1 cellular context compared by ENCODE assay signal in the genomic region with DNA sequence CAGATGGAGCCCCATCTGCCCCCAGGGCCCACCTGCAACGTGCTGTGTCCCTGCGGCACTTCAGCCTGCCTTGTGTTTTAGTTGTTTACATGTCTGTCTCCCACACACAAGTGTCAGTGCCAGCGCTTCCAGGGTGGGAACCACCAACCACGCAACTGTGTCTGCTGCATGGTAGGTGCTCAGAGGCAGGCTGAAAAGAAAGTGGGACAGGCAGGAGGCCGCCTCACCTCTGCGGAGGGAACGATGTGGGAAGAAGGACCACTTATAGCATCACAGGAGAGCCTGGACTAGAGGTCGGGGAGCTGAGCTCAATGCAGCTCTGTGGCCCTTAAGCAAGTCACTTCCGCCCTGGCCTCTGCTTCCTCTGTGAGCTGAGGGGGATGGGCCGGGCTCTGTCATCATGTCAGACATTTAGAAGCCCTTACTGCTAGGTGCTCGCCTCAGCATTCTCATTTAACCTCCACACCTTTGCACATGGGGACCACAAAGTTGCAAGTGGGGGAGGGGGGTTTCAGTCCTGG.
A peak's percentile ranks its signal among the peaks of the same experiment; 100 is the strongest.
TF ChIP-seq lines count a peak whose summit lies in the region.

No MANE protein-coding gene starts in this region.

TF ChIP-seq in K562, 482 proteins besides CTCF, POLR2A, EP300 and RAD21 (continued from another document and continues in another):
- TF ChIP-seq ZKSCAN3 (CRISPR knock-in tag; IDR thresholded peaks at IDR 0.05) = no peak
- TF ChIP-seq ZFP91 (CRISPR knock-in tag; IDR thresholded peaks at IDR 0.05) = no peak
- no peak for TF ChIP-seq RB1 (IDR thresholded peaks at IDR 0.05; ENCODE audit: low read depth)
- TF ChIP-seq, protein P1, sequence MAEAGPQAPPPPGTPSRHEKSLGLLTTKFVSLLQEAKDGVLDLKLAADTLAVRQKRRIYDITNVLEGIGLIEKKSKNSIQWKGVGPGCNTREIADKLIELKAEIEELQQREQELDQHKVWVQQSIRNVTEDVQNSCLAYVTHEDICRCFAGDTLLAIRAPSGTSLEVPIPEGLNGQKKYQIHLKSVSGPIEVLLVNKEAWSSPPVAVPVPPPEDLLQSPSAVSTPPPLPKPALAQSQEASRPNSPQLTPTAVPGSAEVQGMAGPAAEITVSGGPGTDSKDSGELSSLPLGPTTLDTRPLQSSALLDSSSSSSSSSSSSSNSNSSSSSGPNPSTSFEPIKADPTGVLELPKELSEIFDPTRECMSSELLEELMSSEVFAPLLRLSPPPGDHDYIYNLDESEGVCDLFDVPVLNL (CRISPR knock-in tag; IDR thresholded peaks at IDR 0.05; ENCODE audit: low read depth) = no peak
- no peak for TF ChIP-seq FUS (optimal IDR thresholded peaks at IDR 0.05; ENCODE audit: low read depth, low read length)
- no peak for TF ChIP-seq SMARCA5 (IDR thresholded peaks at IDR 0.05)
- TF ChIP-seq ZNF3 (CRISPR knock-in tag; IDR thresholded peaks at IDR 0.05) = no peak
- TF ChIP-seq PPARD (CRISPR knock-in tag; IDR thresholded peaks at IDR 0.05) = no peak
- no peak for TF ChIP-seq PURB (CRISPR knock-in tag; IDR thresholded peaks at IDR 0.05; ENCODE audit: low read depth)
- TF ChIP-seq, protein P2, sequence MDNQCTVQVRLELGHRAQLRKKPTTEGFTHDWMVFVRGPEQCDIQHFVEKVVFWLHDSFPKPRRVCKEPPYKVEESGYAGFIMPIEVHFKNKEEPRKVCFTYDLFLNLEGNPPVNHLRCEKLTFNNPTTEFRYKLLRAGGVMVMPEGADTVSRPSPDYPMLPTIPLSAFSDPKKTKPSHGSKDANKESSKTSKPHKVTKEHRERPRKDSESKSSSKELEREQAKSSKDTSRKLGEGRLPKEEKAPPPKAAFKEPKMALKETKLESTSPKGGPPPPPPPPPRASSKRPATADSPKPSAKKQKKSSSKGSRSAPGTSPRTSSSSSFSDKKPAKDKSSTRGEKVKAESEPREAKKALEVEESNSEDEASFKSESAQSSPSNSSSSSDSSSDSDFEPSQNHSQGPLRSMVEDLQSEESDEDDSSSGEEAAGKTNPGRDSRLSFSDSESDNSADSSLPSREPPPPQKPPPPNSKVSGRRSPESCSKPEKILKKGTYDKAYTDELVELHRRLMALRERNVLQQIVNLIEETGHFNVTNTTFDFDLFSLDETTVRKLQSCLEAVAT (IDR thresholded peaks at IDR 0.05) = no peak
- no peak for TF ChIP-seq ZNF561 (CRISPR knock-in tag; conservative IDR thresholded peaks at IDR 0.05)
- no peak for TF ChIP-seq ZNF785 (CRISPR knock-in tag; IDR thresholded peaks at IDR 0.05)
- no peak for TF ChIP-seq RBM22 (IDR thresholded peaks at IDR 0.05; ENCODE audit: low read depth, low read length, poor library complexity, severe bottlenecking)
- no peak for TF ChIP-seq EZH2 (IDR thresholded peaks at IDR 0.05; ENCODE audit: borderline replicate concordance, low read depth, low read length)
- TF ChIP-seq NR0B1 (IDR thresholded peaks at IDR 0.05; ENCODE audit: partially characterized antibody) = no peak
- no peak for TF ChIP-seq HDGF (IDR thresholded peaks at IDR 0.05)
- no peak for TF ChIP-seq DACH1 (IDR thresholded peaks at IDR 0.05; ENCODE audit: partially characterized antibody)
- peak; percentile 47 for TF ChIP-seq JUND (IDR thresholded peaks at IDR 0.05; ENCODE audit: borderline replicate concordance, low read depth, low read length)
- 0 out of 3 replicates have a peak, but pooled peaks have one; percentile 8 for TF ChIP-seq JUND (tag; IDR thresholded peaks at IDR 0.05; ENCODE audit: borderline replicate concordance, low read depth, low read length)
- TF ChIP-seq, protein P3, sequence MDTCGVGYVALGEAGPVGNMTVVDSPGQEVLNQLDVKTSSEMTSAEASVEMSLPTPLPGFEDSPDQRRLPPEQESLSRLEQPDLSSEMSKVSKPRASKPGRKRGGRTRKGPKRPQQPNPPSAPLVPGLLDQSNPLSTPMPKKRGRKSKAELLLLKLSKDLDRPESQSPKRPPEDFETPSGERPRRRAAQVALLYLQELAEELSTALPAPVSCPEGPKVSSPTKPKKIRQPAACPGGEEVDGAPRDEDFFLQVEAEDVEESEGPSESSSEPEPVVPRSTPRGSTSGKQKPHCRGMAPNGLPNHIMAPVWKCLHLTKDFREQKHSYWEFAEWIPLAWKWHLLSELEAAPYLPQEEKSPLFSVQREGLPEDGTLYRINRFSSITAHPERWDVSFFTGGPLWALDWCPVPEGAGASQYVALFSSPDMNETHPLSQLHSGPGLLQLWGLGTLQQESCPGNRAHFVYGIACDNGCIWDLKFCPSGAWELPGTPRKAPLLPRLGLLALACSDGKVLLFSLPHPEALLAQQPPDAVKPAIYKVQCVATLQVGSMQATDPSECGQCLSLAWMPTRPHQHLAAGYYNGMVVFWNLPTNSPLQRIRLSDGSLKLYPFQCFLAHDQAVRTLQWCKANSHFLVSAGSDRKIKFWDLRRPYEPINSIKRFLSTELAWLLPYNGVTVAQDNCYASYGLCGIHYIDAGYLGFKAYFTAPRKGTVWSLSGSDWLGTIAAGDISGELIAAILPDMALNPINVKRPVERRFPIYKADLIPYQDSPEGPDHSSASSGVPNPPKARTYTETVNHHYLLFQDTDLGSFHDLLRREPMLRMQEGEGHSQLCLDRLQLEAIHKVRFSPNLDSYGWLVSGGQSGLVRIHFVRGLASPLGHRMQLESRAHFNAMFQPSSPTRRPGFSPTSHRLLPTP (IDR thresholded peaks at IDR 0.05; ENCODE audit: borderline replicate concordance, extremely low read depth, insufficient read length) = no peak
- TF ChIP-seq ZNF274 (IDR thresholded peaks at IDR 0.05; ENCODE audit: borderline replicate concordance, low read depth, low read length) = no peak
- TF ChIP-seq ZNF408 (CRISPR knock-in tag; IDR thresholded peaks at IDR 0.05; ENCODE audit: low read depth) = no peak
- TF ChIP-seq, protein P4, sequence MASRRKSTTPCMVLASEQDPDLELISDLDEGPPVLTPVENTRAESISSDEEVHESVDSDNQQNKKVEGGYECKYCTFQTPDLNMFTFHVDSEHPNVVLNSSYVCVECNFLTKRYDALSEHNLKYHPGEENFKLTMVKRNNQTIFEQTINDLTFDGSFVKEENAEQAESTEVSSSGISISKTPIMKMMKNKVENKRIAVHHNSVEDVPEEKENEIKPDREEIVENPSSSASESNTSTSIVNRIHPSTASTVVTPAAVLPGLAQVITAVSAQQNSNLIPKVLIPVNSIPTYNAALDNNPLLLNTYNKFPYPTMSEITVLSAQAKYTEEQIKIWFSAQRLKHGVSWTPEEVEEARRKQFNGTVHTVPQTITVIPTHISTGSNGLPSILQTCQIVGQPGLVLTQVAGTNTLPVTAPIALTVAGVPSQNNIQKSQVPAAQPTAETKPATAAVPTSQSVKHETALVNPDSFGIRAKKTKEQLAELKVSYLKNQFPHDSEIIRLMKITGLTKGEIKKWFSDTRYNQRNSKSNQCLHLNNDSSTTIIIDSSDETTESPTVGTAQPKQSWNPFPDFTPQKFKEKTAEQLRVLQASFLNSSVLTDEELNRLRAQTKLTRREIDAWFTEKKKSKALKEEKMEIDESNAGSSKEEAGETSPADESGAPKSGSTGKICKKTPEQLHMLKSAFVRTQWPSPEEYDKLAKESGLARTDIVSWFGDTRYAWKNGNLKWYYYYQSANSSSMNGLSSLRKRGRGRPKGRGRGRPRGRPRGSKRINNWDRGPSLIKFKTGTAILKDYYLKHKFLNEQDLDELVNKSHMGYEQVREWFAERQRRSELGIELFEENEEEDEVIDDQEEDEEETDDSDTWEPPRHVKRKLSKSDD (conservative IDR thresholded peaks at IDR 0.05; ENCODE audit: low read length) = no peak
- no peak for TF ChIP-seq TCF7 (IDR thresholded peaks at IDR 0.05; ENCODE audit: borderline replicate concordance)
- TF ChIP-seq NFXL1 (CRISPR knock-in tag; IDR thresholded peaks at IDR 0.05) = no peak
- TF ChIP-seq HNRNPUL1 (IDR thresholded peaks at IDR 0.05; ENCODE audit: low read length) = no peak
- TF ChIP-seq ZNF398 (CRISPR knock-in tag; IDR thresholded peaks at IDR 0.05) = no peak
- no peak for TF ChIP-seq HINFP (tag; conservative IDR thresholded peaks at IDR 0.05; ENCODE audit: low read depth)
- TF ChIP-seq SMARCA4 (IDR thresholded peaks at IDR 0.05) = peak; percentile 30; the same call in 1 of the 2 replicates
- no peak for TF ChIP-seq BRF2 (IDR thresholded peaks at IDR 0.05; ENCODE audit: borderline replicate concordance, insufficient read depth, insufficient read length)
- TF ChIP-seq SRF (CRISPR knock-in tag; IDR thresholded peaks at IDR 0.05) = 0 out of 4 replicates have a peak, but pooled peaks of 1 of the 2 experiments have one; percentile 37
- no peak for TF ChIP-seq GTF2E2 (tag; IDR thresholded peaks at IDR 0.05)
- TF ChIP-seq MEIS2 (IDR thresholded peaks at IDR 0.05; ENCODE audit: partially characterized antibody) = peak; percentile 62
- no peak for TF ChIP-seq ZNF217 (CRISPR knock-in tag; IDR thresholded peaks at IDR 0.05)
- peak; percentile 34; the same call in 1 of the 2 replicates for TF ChIP-seq CREM (IDR thresholded peaks at IDR 0.05; ENCODE audit: low read depth)
- no peak for TF ChIP-seq TOE1 (IDR thresholded peaks at IDR 0.05; ENCODE audit: borderline replicate concordance)
- no peak for TF ChIP-seq TOE1 (CRISPR knock-in tag; IDR thresholded peaks at IDR 0.05; ENCODE audit: borderline replicate concordance, low read depth)
- TF ChIP-seq, protein P5, sequence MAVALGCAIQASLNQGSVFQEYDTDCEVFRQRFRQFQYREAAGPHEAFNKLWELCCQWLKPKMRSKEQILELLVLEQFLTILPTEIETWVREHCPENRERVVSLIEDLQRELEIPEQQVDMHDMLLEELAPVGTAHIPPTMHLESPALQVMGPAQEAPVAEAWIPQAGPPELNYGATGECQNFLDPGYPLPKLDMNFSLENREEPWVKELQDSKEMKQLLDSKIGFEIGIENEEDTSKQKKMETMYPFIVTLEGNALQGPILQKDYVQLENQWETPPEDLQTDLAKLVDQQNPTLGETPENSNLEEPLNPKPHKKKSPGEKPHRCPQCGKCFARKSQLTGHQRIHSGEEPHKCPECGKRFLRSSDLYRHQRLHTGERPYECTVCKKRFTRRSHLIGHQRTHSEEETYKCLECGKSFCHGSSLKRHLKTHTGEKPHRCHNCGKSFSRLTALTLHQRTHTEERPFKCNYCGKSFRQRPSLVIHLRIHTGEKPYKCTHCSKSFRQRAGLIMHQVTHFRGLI (CRISPR knock-in tag; IDR thresholded peaks at IDR 0.05) = 0 out of 2 replicates have a peak, but pooled peaks have one; percentile 14
